35 cellular contexts compared by ENCODE assay signal in the genomic region with DNA sequence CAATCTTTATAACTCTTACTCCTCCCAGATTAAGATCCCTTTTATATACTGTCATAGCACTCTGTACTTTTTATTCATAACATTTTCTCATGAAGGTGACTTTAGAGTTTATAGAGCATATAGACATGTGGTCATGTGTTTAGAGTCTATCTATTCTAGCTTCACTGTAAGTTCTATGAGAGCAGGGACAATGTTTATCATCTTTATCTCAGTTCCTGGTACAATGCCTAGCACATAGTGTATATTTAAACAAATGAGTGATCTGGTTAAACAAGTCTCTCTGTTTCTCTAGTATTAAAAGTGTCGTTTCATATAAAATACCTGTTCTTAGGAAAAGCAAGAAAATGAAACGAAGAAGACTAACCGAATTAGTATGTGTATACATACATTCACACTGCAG. TPM values are rescaled to one million over a fixed set of nuclear protein-coding genes. Genes with fewer than 3 reads are reported as not detected.
"Had no signal": no experiment of that assay in that cellular context is flagged by ENCODE, and none has a peak within 500 bp of the region (broad histone marks: within the 10 kb centered on the region; RNA-seq: fewer than 3 reads in every experiment).

No MANE protein-coding gene starts in this region.

- ATAC-seq: activated CD8-positive, alpha-beta memory T cell treated with anti-CD3 and anti-CD28 coated beads, Interleukin-2, amount 10 ng/mL, durations not matched to agents 7 days and 5 days; activated CD8-positive, alpha-beta T cell treated with anti-CD3 and anti-CD28 coated beads for 36 hours; activated naive CD4-positive, alpha-beta T cell treated with anti-CD3 and anti-CD28 coated beads, Interleukin-2, amount 50 U/mL, for 72 hours; activated T-cell treated with anti-CD3 and anti-CD28 coated beads, Interleukin-2, amount 50 U/mL, for 72 hours; body of pancreas; gastroesophageal sphincter; T-helper 17 cell had no signal

- FAIRE-seq: endometrium, endothelial cell of umbilical vein had no signal

- H3K27ac Mint-ChIP-seq: activated CD8-positive, alpha-beta memory T cell treated with anti-CD3 and anti-CD28 coated beads, Interleukin-2, amount 10 ng/mL, durations not matched to agents 7 days and 5 days; activated CD8-positive, alpha-beta T cell treated with anti-CD3 and anti-CD28 coated beads for 36 hours; activated naive CD4-positive, alpha-beta T cell treated with anti-CD3 and anti-CD28 coated beads, Interleukin-2, amount 10 ng/mL, durations not matched to agents 7 days and 5 days; activated naive CD4-positive, alpha-beta T cell treated with anti-CD3 and anti-CD28 coated beads, Interleukin-2, amount 50 U/mL, for 72 hours; activated naive CD8-positive, alpha-beta T cell treated with anti-CD3 and anti-CD28 coated beads, Interleukin-2, amount 10 ng/mL, durations not matched to agents 7 days and 5 days; activated T-cell treated with anti-CD3 and anti-CD28 coated beads, Interleukin-2, amount 50 U/mL, for 24 hours; activated T-cell treated with anti-CD3 and anti-CD28 coated beads, Interleukin-2, amount 50 U/mL, for 72 hours; T-helper 17 cell; T-helper 2 cell treated with Interferon-gamma antibody and Interleukin-4, amounts not matched to agents 5 μg/mL and 100 μg/mL, for 36 hours had no signal

- H3K4me1 ChIP-seq: colonic mucosa had no signal

- H3K27ac ChIP-seq: body of pancreas, colonic mucosa, epithelial cell of prostate, esophagus squamous epithelium, gastroesophageal sphincter had no signal

- H3K4me3 Mint-ChIP-seq: activated CD8-positive, alpha-beta memory T cell treated with anti-CD3 and anti-CD28 coated beads, Interleukin-2, amount 10 ng/mL, durations not matched to agents 7 days and 5 days; activated CD8-positive, alpha-beta T cell treated with anti-CD3 and anti-CD28 coated beads for 36 hours; activated naive CD4-positive, alpha-beta T cell treated with anti-CD3 and anti-CD28 coated beads, Interleukin-2, amount 10 ng/mL, durations not matched to agents 7 days and 5 days; activated naive CD8-positive, alpha-beta T cell treated with anti-CD3 and anti-CD28 coated beads, Interleukin-2, amount 10 ng/mL, durations not matched to agents 7 days and 5 days; activated T-cell treated with anti-CD3 and anti-CD28 coated beads, Interleukin-2, amount 50 U/mL, for 24 hours; activated T-cell treated with anti-CD3 and anti-CD28 coated beads, Interleukin-2, amount 50 U/mL, for 72 hours; T-helper 17 cell; T-helper 2 cell treated with Interferon-gamma antibody and Interleukin-4, amounts not matched to agents 5 μg/mL and 100 μg/mL, for 36 hours had no signal

- H3K9me3 ChIP-seq: body of pancreas, colonic mucosa, esophagus squamous epithelium, gastroesophageal sphincter had no signal

- H3K4me3 ChIP-seq: body of pancreas, colonic mucosa, esophagus squamous epithelium, gastroesophageal sphincter had no signal

- H3K9me3 Mint-ChIP-seq: activated CD8-positive, alpha-beta T cell treated with anti-CD3 and anti-CD28 coated beads for 36 hours; activated naive CD4-positive, alpha-beta T cell treated with anti-CD3 and anti-CD28 coated beads, Interleukin-2, amount 10 ng/mL, durations not matched to agents 7 days and 5 days; activated naive CD4-positive, alpha-beta T cell treated with anti-CD3 and anti-CD28 coated beads, Interleukin-2, amount 50 U/mL, for 72 hours; activated naive CD8-positive, alpha-beta T cell treated with anti-CD3 and anti-CD28 coated beads, Interleukin-2, amount 10 ng/mL, durations not matched to agents 7 days and 5 days; activated T-cell treated with anti-CD3 and anti-CD28 coated beads, Interleukin-2, amount 50 U/mL, for 24 hours; activated T-cell treated with anti-CD3 and anti-CD28 coated beads, Interleukin-2, amount 50 U/mL, for 72 hours; T-helper 2 cell treated with Interferon-gamma antibody and Interleukin-4, amounts not matched to agents 5 μg/mL and 100 μg/mL, for 36 hours had no signal

- H3K36me3 ChIP-seq: colonic mucosa, esophagus squamous epithelium, gastroesophageal sphincter had no signal

- DNase-seq: activated CD4-positive, alpha-beta T cell treated with anti-CD3 and anti-CD28 coated beads for 1 hour; activated CD4-positive, alpha-beta T cell treated with anti-CD3 and anti-CD28 coated beads for 48 hours; activated CD4-positive, alpha-beta T cell treated with anti-CD3 and anti-CD28 coated beads, Interleukin-2, amount 50 U/mL, for 1 hour; activated CD4-positive, alpha-beta T cell treated with anti-CD3 and anti-CD28 coated beads, Interleukin-2, amount 50 U/mL, for 48 hours; activated CD8-positive, alpha-beta memory T cell treated with anti-CD3 and anti-CD28 coated beads, Interleukin-2, amount 10 ng/mL, durations not matched to agents 7 days and 5 days; activated CD8-positive, alpha-beta memory T cell treated with anti-CD3 and anti-CD28 coated beads, Interleukin-2, amount 50 U/mL, for 4 hours; activated CD8-positive, alpha-beta T cell treated with anti-CD3 and anti-CD28 coated beads for 36 hours; activated gamma-delta T cell; activated naive CD4-positive, alpha-beta T cell; activated naive CD4-positive, alpha-beta T cell treated with anti-CD3 and anti-CD28 coated beads, Interleukin-2, amount 10 ng/mL, durations not matched to agents 7 days and 5 days; activated naive CD8-positive, alpha-beta T cell treated with anti-CD3 and anti-CD28 coated beads, Interleukin-2, amount 10 ng/mL, durations not matched to agents 7 days and 5 days; activated T-cell treated with anti-CD3 and anti-CD28 coated beads for 4 hours; activated T-cell treated with anti-CD3 and anti-CD28 coated beads, Interleukin-2, amount 50 U/mL, for 24 hours; activated T-cell treated with anti-CD3 and anti-CD28 coated beads, Interleukin-2, amount 50 U/mL, for 72 hours; body of pancreas; caudate nucleus; colonic mucosa; effector CD8-positive, alpha-beta T cell; esophagus squamous epithelium; foreskin melanocyte; T-helper 1 cell; T-helper 17 cell; T1000 had no signal

- H3K36me3 Mint-ChIP-seq: activated CD8-positive, alpha-beta memory T cell treated with anti-CD3 and anti-CD28 coated beads, Interleukin-2, amount 10 ng/mL, durations not matched to agents 7 days and 5 days; activated naive CD4-positive, alpha-beta T cell treated with anti-CD3 and anti-CD28 coated beads, Interleukin-2, amount 10 ng/mL, durations not matched to agents 7 days and 5 days; activated naive CD8-positive, alpha-beta T cell treated with anti-CD3 and anti-CD28 coated beads, Interleukin-2, amount 10 ng/mL, durations not matched to agents 7 days and 5 days had no signal

- H3K27me3 ChIP-seq: body of pancreas, colonic mucosa had no signal

- H3K4me1 Mint-ChIP-seq: activated CD8-positive, alpha-beta memory T cell treated with anti-CD3 and anti-CD28 coated beads, Interleukin-2, amount 10 ng/mL, durations not matched to agents 7 days and 5 days; activated naive CD4-positive, alpha-beta T cell treated with anti-CD3 and anti-CD28 coated beads, Interleukin-2, amount 10 ng/mL, durations not matched to agents 7 days and 5 days; activated naive CD8-positive, alpha-beta T cell treated with anti-CD3 and anti-CD28 coated beads, Interleukin-2, amount 10 ng/mL, durations not matched to agents 7 days and 5 days; T-helper 17 cell had no signal

RNA-seq across cellular contexts. Expression of a gene that starts 3.2 kb away (rescaled TPM):
- total RNA-seq: activated CD8-positive, alpha-beta memory T cell treated with anti-CD3 and anti-CD28 coated beads for 36 hours; activated CD8-positive, alpha-beta memory T cell treated with anti-CD3 and anti-CD28 coated beads, Interleukin-2, amount 10 ng/mL, durations not matched to agents 7 days and 5 days; activated CD8-positive, alpha-beta T cell treated with anti-CD3 and anti-CD28 coated beads for 36 hours; activated naive CD4-positive, alpha-beta T cell treated with anti-CD3 and anti-CD28 coated beads, Interleukin-2, amount 50 U/mL, for 72 hours; activated naive CD8-positive, alpha-beta T cell treated with anti-CD3 and anti-CD28 coated beads, Interleukin-2, amount 10 ng/mL, durations not matched to agents 7 days and 5 days; activated T-cell treated with anti-CD3 and anti-CD28 coated beads, Interleukin-2, amount 50 U/mL, for 72 hours; chondrocyte; T-helper 17 cell had no signal

RNA-seq across cellular contexts. Expression of a gene that starts 13.4 kb away (rescaled TPM):
- total RNA-seq: activated CD8-positive, alpha-beta memory T cell treated with anti-CD3 and anti-CD28 coated beads for 36 hours; activated CD8-positive, alpha-beta memory T cell treated with anti-CD3 and anti-CD28 coated beads, Interleukin-2, amount 10 ng/mL, durations not matched to agents 7 days and 5 days; activated CD8-positive, alpha-beta T cell treated with anti-CD3 and anti-CD28 coated beads for 36 hours; activated naive CD4-positive, alpha-beta T cell treated with anti-CD3 and anti-CD28 coated beads, Interleukin-2, amount 50 U/mL, for 72 hours; activated naive CD8-positive, alpha-beta T cell treated with anti-CD3 and anti-CD28 coated beads, Interleukin-2, amount 10 ng/mL, durations not matched to agents 7 days and 5 days; activated T-cell treated with anti-CD3 and anti-CD28 coated beads, Interleukin-2, amount 50 U/mL, for 72 hours; body of pancreas; chondrocyte; colonic mucosa; dermis microvascular lymphatic vessel endothelial cell; endothelial cell of umbilical vein; esophagus squamous epithelium; fibroblast of lung; fibroblast of villous mesenchyme; gastroesophageal sphincter; glomerular endothelial cell had no signal

RNA-seq across cellular contexts. Expression of a gene that starts 29.5 kb away (rescaled TPM):
- total RNA-seq: activated CD8-positive, alpha-beta memory T cell treated with anti-CD3 and anti-CD28 coated beads for 36 hours; activated CD8-positive, alpha-beta memory T cell treated with anti-CD3 and anti-CD28 coated beads, Interleukin-2, amount 10 ng/mL, durations not matched to agents 7 days and 5 days; activated CD8-positive, alpha-beta T cell treated with anti-CD3 and anti-CD28 coated beads for 36 hours; activated naive CD4-positive, alpha-beta T cell treated with anti-CD3 and anti-CD28 coated beads, Interleukin-2, amount 50 U/mL, for 72 hours; activated naive CD8-positive, alpha-beta T cell treated with anti-CD3 and anti-CD28 coated beads, Interleukin-2, amount 10 ng/mL, durations not matched to agents 7 days and 5 days; activated T-cell treated with anti-CD3 and anti-CD28 coated beads, Interleukin-2, amount 50 U/mL, for 72 hours had no signal
